ENCODE assay signal across 8 cellular contexts in genomic region chr1:77682442-77683141, GRCh38. TPM values are rescaled to one million over a fixed set of nuclear protein-coding genes. Genes with fewer than 3 reads are reported as not detected.
DNase-seq lines count a peak whose midpoint lies in the region; ATAC-seq and TF ChIP-seq lines count a peak whose summit lies in the region.

Gene ZZZ3, minus strand, starts transcription at chr1:77682658. Its CDS starts 49,304 bp downstream, at chr1:77633354.

- ATAC-seq in HG02798 (IDR thresholded peaks at IDR 0.05; ENCODE audit: poor library complexity, unreplicated experiment) (peak; percentile 73), heart left ventricle (peak; percentile 84 to 90 (median 88)), upper lobe of left lung (ENCODE audit: low FRiP score in 2 of 2) (peak; percentile 93)

- H3K4me1 ChIP-seq in heart left ventricle (peaks cover 0 to 51% (median 34%) of the 10 kb centered on the region in 12 donors), upper lobe of left lung (peaks cover 21 to 29% (median 25%) of the 10 kb centered on the region in 4 donors)

- H3K9me3 ChIP-seq in heart left ventricle (no peaks in the 10 kb centered on the region), upper lobe of left lung (no peaks in the 10 kb centered on the region)

- peak in 1 of 2 donors; percentile 42 for TF ChIP-seq POLR2A in heart left ventricle (IDR thresholded peaks at IDR 0.05)
- TF ChIP-seq POLR2A in upper lobe of left lung (IDR thresholded peaks at IDR 0.05): peak in 3 of 4 donors; percentile 52 to 66 (median 58)

- WGBS in adipose tissue, 3 donors: 0% methylated on average over 51 to 57 of the region's 57 CpGs
- 0 to 1% (median 1%) methylated on average over 40 to 57 of the region's 57 CpGs for WGBS in heart left ventricle, 4 donors
- 0% methylated on average over 22 to 44 of the region's 57 CpGs for WGBS in upper lobe of left lung, 2 donors

- H3K4me3 ChIP-seq in GM12875 (ENCODE audit: low read depth, low read length) (peak within 1 kb of the TSS; percentile 61), heart left ventricle (peak within 1 kb of the TSS; percentile 47 to 88 (median 70)), upper lobe of left lung (peak within 1 kb of the TSS; percentile 63 to 96 (median 92))

- no peaks in the 10 kb centered on the region for H3K27me3 ChIP-seq in heart left ventricle
- no peaks in the 10 kb centered on the region for H3K27me3 ChIP-seq in upper lobe of left lung

- H3K27ac ChIP-seq in adipose tissue (ENCODE audit: low read depth, low read length) (peak within 1 kb of the TSS; percentile 70), heart left ventricle (peak within 1 kb of the TSS; percentile 86 to 99 (median 94)), upper lobe of left lung (peak within 1 kb of the TSS; percentile 90 to 97 (median 96))

- peak in 1 of 4 donors; percentile 12 for TF ChIP-seq EP300 in upper lobe of left lung (IDR thresholded peaks at IDR 0.05)

- DNase-seq in NCI-H1436 (lab: John Stamatoyannopoulos, UW): peak; percentile 93
- DNase-seq in T follicular helper cell (ENCODE audit: low read depth): peak; percentile 93
- peak; percentile 91 to 95 (median 93) for DNase-seq in heart left ventricle
- peak; percentile 77 to 98 (median 84) for DNase-seq in posterior cingulate gyrus
- peak; percentile 93 to 95 for DNase-seq in upper lobe of left lung

- TF ChIP-seq CTCF in GM12875 (IDR thresholded peaks at IDR 0.05; ENCODE audit: borderline replicate concordance, insufficient read depth, low read depth, low read length) (no peak), heart left ventricle (IDR thresholded peaks at IDR 0.05) (no peak), upper lobe of left lung (IDR thresholded peaks at IDR 0.05) (peak in 2 of 6 experiments; percentile 14 to 22)

- intact Hi-C loops in heart left ventricle (cut with DNase I) (loop anchor here in 7 of 10 donors (2.0 to 10.0 kb wide), 10 partner anchors 98 to 538 kb away; no protein-coding TSS in a partner anchor), posterior cingulate gyrus (cut with DNase I) (loop anchor here (2.0 to 10.0 kb wide), 4 partner anchors 112 to 534 kb away; partner anchors contain the start of gene AK5)

- H3K36me3 ChIP-seq in heart left ventricle: no peaks in the 10 kb centered on the region
- no peaks in the 10 kb centered on the region for H3K36me3 ChIP-seq in upper lobe of left lung

RNA-seq across cellular contexts. Expression of gene ZZZ3, which starts in this region (rescaled TPM):
- polyA plus RNA-seq in adipose tissue (10 to 100 TPM in 1 of 3 donors, 1 to 10 TPM in 2; 7.8 to 10.0 (median 9.3) TPM), heart left ventricle (10 to 100 TPM in 1 of 2 donors, 1 to 10 TPM in 1; 7.0 to 12.7 TPM)
- total RNA-seq in heart left ventricle (10 to 100 TPM; 26.2 to 45.1 (median 31.1) TPM), upper lobe of left lung (100 to 1,000 TPM in 1 of 6 donors, 10 to 100 TPM in 5; 15.3 to 141 (median 41.9) TPM)

Comparison
In these comparisons a context has a peak if more than half of its experiments do, and no peak if none do; other contexts are left out.
1. Peak in every context shown above with its lines: DNase-seq, ATAC-seq, H3K4me3 ChIP-seq and H3K27ac ChIP-seq.